ENCODE assay signal across 1 cellular context in genomic region chr22:46010951-46011626, GRCh38.
TF ChIP-seq lines count a peak whose summit lies in the region.

No MANE protein-coding gene starts in this region.

TF ChIP-seq in HepG2, 621 proteins besides CTCF, POLR2A, EP300 and RAD21 (continued from another document and continues in another):
- TF ChIP-seq, protein P1, sequence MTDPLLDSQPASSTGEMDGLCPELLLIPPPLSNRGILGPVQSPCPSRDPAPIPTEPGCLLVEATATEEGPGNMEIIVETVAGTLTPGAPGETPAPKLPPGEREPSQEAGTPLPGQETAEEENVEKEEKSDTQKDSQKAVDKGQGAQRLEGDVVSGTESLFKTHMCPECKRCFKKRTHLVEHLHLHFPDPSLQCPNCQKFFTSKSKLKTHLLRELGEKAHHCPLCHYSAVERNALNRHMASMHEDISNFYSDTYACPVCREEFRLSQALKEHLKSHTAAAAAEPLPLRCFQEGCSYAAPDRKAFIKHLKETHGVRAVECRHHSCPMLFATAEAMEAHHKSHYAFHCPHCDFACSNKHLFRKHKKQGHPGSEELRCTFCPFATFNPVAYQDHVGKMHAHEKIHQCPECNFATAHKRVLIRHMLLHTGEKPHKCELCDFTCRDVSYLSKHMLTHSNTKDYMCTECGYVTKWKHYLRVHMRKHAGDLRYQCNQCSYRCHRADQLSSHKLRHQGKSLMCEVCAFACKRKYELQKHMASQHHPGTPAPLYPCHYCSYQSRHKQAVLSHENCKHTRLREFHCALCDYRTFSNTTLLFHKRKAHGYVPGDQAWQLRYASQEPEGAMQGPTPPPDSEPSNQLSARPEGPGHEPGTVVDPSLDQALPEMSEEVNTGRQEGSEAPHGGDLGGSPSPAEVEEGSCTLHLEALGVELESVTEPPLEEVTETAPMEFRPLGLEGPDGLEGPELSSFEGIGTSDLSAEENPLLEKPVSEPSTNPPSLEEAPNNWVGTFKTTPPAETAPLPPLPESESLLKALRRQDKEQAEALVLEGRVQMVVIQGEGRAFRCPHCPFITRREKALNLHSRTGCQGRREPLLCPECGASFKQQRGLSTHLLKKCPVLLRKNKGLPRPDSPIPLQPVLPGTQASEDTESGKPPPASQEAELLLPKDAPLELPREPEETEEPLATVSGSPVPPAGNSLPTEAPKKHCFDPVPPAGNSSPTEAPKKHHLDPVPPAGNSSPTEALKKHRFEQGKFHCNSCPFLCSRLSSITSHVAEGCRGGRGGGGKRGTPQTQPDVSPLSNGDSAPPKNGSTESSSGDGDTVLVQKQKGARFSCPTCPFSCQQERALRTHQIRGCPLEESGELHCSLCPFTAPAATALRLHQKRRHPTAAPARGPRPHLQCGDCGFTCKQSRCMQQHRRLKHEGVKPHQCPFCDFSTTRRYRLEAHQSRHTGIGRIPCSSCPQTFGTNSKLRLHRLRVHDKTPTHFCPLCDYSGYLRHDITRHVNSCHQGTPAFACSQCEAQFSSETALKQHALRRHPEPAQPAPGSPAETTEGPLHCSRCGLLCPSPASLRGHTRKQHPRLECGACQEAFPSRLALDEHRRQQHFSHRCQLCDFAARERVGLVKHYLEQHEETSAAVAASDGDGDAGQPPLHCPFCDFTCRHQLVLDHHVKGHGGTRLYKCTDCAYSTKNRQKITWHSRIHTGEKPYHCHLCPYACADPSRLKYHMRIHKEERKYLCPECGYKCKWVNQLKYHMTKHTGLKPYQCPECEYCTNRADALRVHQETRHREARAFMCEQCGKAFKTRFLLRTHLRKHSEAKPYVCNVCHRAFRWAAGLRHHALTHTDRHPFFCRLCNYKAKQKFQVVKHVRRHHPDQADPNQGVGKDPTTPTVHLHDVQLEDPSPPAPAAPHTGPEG (CRISPR knock-in tag; IDR thresholded peaks at IDR 0.05) = no peak
- TF ChIP-seq, protein P2, sequence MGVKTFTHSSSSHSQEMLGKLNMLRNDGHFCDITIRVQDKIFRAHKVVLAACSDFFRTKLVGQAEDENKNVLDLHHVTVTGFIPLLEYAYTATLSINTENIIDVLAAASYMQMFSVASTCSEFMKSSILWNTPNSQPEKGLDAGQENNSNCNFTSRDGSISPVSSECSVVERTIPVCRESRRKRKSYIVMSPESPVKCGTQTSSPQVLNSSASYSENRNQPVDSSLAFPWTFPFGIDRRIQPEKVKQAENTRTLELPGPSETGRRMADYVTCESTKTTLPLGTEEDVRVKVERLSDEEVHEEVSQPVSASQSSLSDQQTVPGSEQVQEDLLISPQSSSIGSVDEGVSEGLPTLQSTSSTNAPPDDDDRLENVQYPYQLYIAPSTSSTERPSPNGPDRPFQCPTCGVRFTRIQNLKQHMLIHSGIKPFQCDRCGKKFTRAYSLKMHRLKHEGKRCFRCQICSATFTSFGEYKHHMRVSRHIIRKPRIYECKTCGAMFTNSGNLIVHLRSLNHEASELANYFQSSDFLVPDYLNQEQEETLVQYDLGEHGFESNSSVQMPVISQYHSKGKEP (CRISPR knock-in tag; IDR thresholded peaks at IDR 0.05) = no peak
- TF ChIP-seq ZNF616 (CRISPR knock-in tag; IDR thresholded peaks at IDR 0.05; ENCODE audit: low read depth) (no peak), ZNF879 (CRISPR knock-in tag; IDR thresholded peaks at IDR 0.05) (no peak), RBFOX2 (IDR thresholded peaks at IDR 0.05; ENCODE audit: low read depth, low read length) (peak; percentile 54), SKIL (CRISPR knock-in tag; IDR thresholded peaks at IDR 0.05; ENCODE audit: borderline replicate concordance) (no peak), ZNF20 (CRISPR knock-in tag; IDR thresholded peaks at IDR 0.05) (no peak), ELK4 (CRISPR knock-in tag; IDR thresholded peaks at IDR 0.05; ENCODE audit: borderline replicate concordance) (no peak), RFX3 (CRISPR knock-in tag; IDR thresholded peaks at IDR 0.05) (no peak; the same call in 1 of the 2 replicates), ATF6 (CRISPR knock-in tag; conservative IDR thresholded peaks at IDR 0.05) (no peak), ZNF468 (CRISPR knock-in tag; IDR thresholded peaks at IDR 0.05) (no peak), GZF1 (CRISPR knock-in tag; IDR thresholded peaks at IDR 0.05) (no peak), BCLAF1 (IDR thresholded peaks at IDR 0.05) (no peak), MIER2 (CRISPR knock-in tag; IDR thresholded peaks at IDR 0.05) (no peak), ZNF776 (CRISPR knock-in tag; IDR thresholded peaks at IDR 0.05) (no peak), ZNF567 (CRISPR knock-in tag; IDR thresholded peaks at IDR 0.05; ENCODE audit: borderline replicate concordance) (no peak), SMARCC2 (IDR thresholded peaks at IDR 0.05) (no peak), ZFP36L2 (CRISPR knock-in tag; IDR thresholded peaks at IDR 0.05) (no peak), IRX3 (CRISPR knock-in tag; IDR thresholded peaks at IDR 0.05; ENCODE audit: borderline replicate concordance, low read depth) (no peak), ZNF563 (CRISPR knock-in tag; IDR thresholded peaks at IDR 0.05) (no peak), MAFF (IDR thresholded peaks at IDR 0.05; ENCODE audit: low read depth, low read length) (no peak), ZKSCAN1 (IDR thresholded peaks at IDR 0.05; ENCODE audit: low read length) (no peak), ESRRA (CRISPR knock-in tag; IDR thresholded peaks at IDR 0.05; ENCODE audit: low read depth) (no peak), SALL2 (CRISPR knock-in tag; IDR thresholded peaks at IDR 0.05) (no peak), FOXO1 (CRISPR knock-in tag; IDR thresholded peaks at IDR 0.05) (no peak; the same call in 1 of the 2 replicates), ZMAT3 (CRISPR knock-in tag; conservative IDR thresholded peaks at IDR 0.05) (no peak), ZUFSP (CRISPR knock-in tag; IDR thresholded peaks at IDR 0.05; ENCODE audit: borderline replicate concordance) (no peak), SAP130 (CRISPR knock-in tag; IDR thresholded peaks at IDR 0.05; ENCODE audit: low read depth) (peak; percentile 37; the same call in 1 of the 2 replicates), TAF1 (CRISPR knock-in tag; IDR thresholded peaks at IDR 0.05) (no peak), SSRP1 (CRISPR knock-in tag; IDR thresholded peaks at IDR 0.05) (no peak), SOX6 (IDR thresholded peaks at IDR 0.05) (no peak), SOX6 (CRISPR knock-in tag; IDR thresholded peaks at IDR 0.05) (peak; percentile 35; the same call in 1 of the 2 replicates), REL (CRISPR knock-in tag; conservative IDR thresholded peaks at IDR 0.05) (no peak), RXRB (CRISPR knock-in tag; IDR thresholded peaks at IDR 0.05; ENCODE audit: borderline replicate concordance) (0 out of 2 replicates have a peak, but pooled peaks have one; percentile 2), ETV5 (CRISPR knock-in tag; IDR thresholded peaks at IDR 0.05; ENCODE audit: borderline replicate concordance) (no peak)
- TF ChIP-seq, protein P3, sequence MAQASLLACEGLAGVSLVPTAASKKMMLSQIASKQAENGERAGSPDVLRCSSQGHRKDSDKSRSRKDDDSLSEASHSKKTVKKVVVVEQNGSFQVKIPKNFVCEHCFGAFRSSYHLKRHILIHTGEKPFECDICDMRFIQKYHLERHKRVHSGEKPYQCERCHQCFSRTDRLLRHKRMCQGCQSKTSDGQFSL (CRISPR knock-in tag; IDR thresholded peaks at IDR 0.05) = no peak
- TF ChIP-seq, protein P4, sequence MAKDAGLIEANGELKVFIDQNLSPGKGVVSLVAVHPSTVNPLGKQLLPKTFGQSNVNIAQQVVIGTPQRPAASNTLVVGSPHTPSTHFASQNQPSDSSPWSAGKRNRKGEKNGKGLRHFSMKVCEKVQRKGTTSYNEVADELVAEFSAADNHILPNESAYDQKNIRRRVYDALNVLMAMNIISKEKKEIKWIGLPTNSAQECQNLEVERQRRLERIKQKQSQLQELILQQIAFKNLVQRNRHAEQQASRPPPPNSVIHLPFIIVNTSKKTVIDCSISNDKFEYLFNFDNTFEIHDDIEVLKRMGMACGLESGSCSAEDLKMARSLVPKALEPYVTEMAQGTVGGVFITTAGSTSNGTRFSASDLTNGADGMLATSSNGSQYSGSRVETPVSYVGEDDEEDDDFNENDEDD (CRISPR knock-in tag; IDR thresholded peaks at IDR 0.05; ENCODE audit: borderline replicate concordance) = no peak
- TF ChIP-seq, protein P5, sequence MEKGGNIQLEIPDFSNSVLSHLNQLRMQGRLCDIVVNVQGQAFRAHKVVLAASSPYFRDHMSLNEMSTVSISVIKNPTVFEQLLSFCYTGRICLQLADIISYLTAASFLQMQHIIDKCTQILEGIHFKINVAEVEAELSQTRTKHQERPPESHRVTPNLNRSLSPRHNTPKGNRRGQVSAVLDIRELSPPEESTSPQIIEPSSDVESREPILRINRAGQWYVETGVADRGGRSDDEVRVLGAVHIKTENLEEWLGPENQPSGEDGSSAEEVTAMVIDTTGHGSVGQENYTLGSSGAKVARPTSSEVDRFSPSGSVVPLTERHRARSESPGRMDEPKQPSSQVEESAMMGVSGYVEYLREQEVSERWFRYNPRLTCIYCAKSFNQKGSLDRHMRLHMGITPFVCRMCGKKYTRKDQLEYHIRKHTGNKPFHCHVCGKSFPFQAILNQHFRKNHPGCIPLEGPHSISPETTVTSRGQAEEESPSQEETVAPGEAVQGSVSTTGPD (CRISPR knock-in tag; IDR thresholded peaks at IDR 0.05) = 0 out of 2 replicates have a peak, but pooled peaks have one; percentile 50
